1 cellular context compared by ENCODE assay signal in genomic region chr12:92070864-92071445, GRCh38.
A peak's percentile ranks its signal among the peaks of the same experiment; 100 is the strongest.
TF ChIP-seq lines count a peak whose summit lies in the region.

No MANE protein-coding gene starts in this region.

TF ChIP-seq in HepG2, 621 proteins besides CTCF, POLR2A, EP300 and RAD21 (continued from another document and continues in another):
- TF ChIP-seq ZNF296 (CRISPR knock-in tag; conservative IDR thresholded peaks at IDR 0.05): no peak
- peak; percentile 85 for TF ChIP-seq RARA (CRISPR knock-in tag; IDR thresholded peaks at IDR 0.05)
- TF ChIP-seq TFAP4 (IDR thresholded peaks at IDR 0.05; ENCODE audit: borderline replicate concordance, low read depth): peak; percentile 100
- no peak for TF ChIP-seq GTF3A (CRISPR knock-in tag; conservative IDR thresholded peaks at IDR 0.05)
- TF ChIP-seq KLF15 (CRISPR knock-in tag; IDR thresholded peaks at IDR 0.05; ENCODE audit: borderline replicate concordance): no peak
- peak; percentile 54; the same call in 1 of the 2 replicates for TF ChIP-seq ARID4A (CRISPR knock-in tag; IDR thresholded peaks at IDR 0.05; ENCODE audit: borderline replicate concordance)
- 0 out of 2 replicates have a peak, but pooled peaks have one; percentile 39 for TF ChIP-seq ZMYM2 (CRISPR knock-in tag; IDR thresholded peaks at IDR 0.05)
- TF ChIP-seq HOXA9 (CRISPR knock-in tag; IDR thresholded peaks at IDR 0.05; ENCODE audit: borderline replicate concordance): no peak
- no peak for TF ChIP-seq ZFP36L1 (CRISPR knock-in tag; IDR thresholded peaks at IDR 0.05)
- no peak for TF ChIP-seq TP53 (CRISPR knock-in tag; conservative IDR thresholded peaks at IDR 0.05)
- 0 out of 2 replicates have a peak, but pooled peaks have one; percentile 57 for TF ChIP-seq REL (CRISPR knock-in tag; conservative IDR thresholded peaks at IDR 0.05)
- no peak for TF ChIP-seq ZNF24 (IDR thresholded peaks at IDR 0.05)
- TF ChIP-seq JUN (CRISPR knock-in tag; IDR thresholded peaks at IDR 0.05): no peak; the same call in 1 of the 2 replicates
- TF ChIP-seq MTA3 (CRISPR knock-in tag; IDR thresholded peaks at IDR 0.05): no peak
- TF ChIP-seq SATB2 (CRISPR knock-in tag; IDR thresholded peaks at IDR 0.05): peak; percentile 93
- no peak for TF ChIP-seq ZNF251 (CRISPR knock-in tag; IDR thresholded peaks at IDR 0.05)
- 0 out of 2 replicates have a peak, but pooled peaks have one; percentile 37 for TF ChIP-seq ZBTB37 (CRISPR knock-in tag; IDR thresholded peaks at IDR 0.05)
- TF ChIP-seq ZNF557 (CRISPR knock-in tag; IDR thresholded peaks at IDR 0.05): 0 out of 2 replicates have a peak, but pooled peaks have one; percentile 31
- peak; percentile 47; the same call in 1 of the 2 replicates for TF ChIP-seq ZBTB20 (CRISPR knock-in tag; IDR thresholded peaks at IDR 0.05; ENCODE audit: borderline replicate concordance, low read depth)
- 0 out of 2 replicates have a peak, but pooled peaks have one; percentile 64 for TF ChIP-seq ZNF430 (CRISPR knock-in tag; IDR thresholded peaks at IDR 0.05)
- peak; percentile 82 for TF ChIP-seq SIX1 (CRISPR knock-in tag; IDR thresholded peaks at IDR 0.05; ENCODE audit: borderline replicate concordance)
- TF ChIP-seq ZZZ3 (CRISPR knock-in tag; IDR thresholded peaks at IDR 0.05; ENCODE audit: borderline replicate concordance): no peak
- TF ChIP-seq, protein P1, sequence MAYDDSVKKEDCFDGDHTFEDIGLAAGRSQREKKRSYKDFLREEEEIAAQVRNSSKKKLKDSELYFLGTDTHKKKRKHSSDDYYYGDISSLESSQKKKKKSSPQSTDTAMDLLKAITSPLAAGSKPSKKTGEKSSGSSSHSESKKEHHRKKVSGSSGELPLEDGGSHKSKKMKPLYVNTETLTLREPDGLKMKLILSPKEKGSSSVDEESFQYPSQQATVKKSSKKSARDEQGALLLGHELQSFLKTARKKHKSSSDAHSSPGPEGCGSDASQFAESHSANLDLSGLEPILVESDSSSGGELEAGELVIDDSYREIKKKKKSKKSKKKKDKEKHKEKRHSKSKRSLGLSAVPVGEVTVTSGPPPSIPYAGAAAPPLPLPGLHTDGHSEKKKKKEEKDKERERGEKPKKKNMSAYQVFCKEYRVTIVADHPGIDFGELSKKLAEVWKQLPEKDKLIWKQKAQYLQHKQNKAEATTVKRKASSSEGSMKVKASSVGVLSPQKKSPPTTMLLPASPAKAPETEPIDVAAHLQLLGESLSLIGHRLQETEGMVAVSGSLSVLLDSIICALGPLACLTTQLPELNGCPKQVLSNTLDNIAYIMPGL (CRISPR knock-in tag; IDR thresholded peaks at IDR 0.05; ENCODE audit: borderline replicate concordance in 1 of 2, low read depth in 1 of 2): peak in 1 of 2 experiments; percentile 36; a peak in 1 of 4 replicates
- TF ChIP-seq, protein P2, sequence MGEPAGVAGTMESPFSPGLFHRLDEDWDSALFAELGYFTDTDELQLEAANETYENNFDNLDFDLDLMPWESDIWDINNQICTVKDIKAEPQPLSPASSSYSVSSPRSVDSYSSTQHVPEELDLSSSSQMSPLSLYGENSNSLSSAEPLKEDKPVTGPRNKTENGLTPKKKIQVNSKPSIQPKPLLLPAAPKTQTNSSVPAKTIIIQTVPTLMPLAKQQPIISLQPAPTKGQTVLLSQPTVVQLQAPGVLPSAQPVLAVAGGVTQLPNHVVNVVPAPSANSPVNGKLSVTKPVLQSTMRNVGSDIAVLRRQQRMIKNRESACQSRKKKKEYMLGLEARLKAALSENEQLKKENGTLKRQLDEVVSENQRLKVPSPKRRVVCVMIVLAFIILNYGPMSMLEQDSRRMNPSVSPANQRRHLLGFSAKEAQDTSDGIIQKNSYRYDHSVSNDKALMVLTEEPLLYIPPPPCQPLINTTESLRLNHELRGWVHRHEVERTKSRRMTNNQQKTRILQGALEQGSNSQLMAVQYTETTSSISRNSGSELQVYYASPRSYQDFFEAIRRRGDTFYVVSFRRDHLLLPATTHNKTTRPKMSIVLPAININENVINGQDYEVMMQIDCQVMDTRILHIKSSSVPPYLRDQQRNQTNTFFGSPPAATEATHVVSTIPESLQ (CRISPR knock-in tag; conservative IDR thresholded peaks at IDR 0.05): no peak
- peak; percentile 72 for TF ChIP-seq KMT2B (CRISPR knock-in tag; IDR thresholded peaks at IDR 0.05)
- no peak for TF ChIP-seq ZNF564 (CRISPR knock-in tag; IDR thresholded peaks at IDR 0.05)
- peak; percentile 57; the same call in 1 of the 2 replicates for TF ChIP-seq ZNF605 (CRISPR knock-in tag; IDR thresholded peaks at IDR 0.05)
- no peak for TF ChIP-seq ZNF136 (CRISPR knock-in tag; IDR thresholded peaks at IDR 0.05; ENCODE audit: low read depth)
- no peak for TF ChIP-seq HNRNPH1 (optimal IDR thresholded peaks at IDR 0.05; ENCODE audit: low read depth, low read length)
- TF ChIP-seq ZNF10 (CRISPR knock-in tag; IDR thresholded peaks at IDR 0.05; ENCODE audit: borderline replicate concordance, low read depth): no peak
- TF ChIP-seq, protein P3, sequence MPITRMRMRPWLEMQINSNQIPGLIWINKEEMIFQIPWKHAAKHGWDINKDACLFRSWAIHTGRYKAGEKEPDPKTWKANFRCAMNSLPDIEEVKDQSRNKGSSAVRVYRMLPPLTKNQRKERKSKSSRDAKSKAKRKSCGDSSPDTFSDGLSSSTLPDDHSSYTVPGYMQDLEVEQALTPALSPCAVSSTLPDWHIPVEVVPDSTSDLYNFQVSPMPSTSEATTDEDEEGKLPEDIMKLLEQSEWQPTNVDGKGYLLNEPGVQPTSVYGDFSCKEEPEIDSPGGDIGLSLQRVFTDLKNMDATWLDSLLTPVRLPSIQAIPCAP (CRISPR knock-in tag; IDR thresholded peaks at IDR 0.05; ENCODE audit: low read depth): no peak
- no peak for TF ChIP-seq ZNF598 (CRISPR knock-in tag; IDR thresholded peaks at IDR 0.05; ENCODE audit: borderline replicate concordance)
- TF ChIP-seq TRAFD1 (CRISPR knock-in tag; IDR thresholded peaks at IDR 0.05; ENCODE audit: borderline replicate concordance): peak; percentile 85; the same call in 1 of the 2 replicates
- TF ChIP-seq BRF2 (CRISPR knock-in tag; IDR thresholded peaks at IDR 0.05): 0 out of 2 replicates have a peak, but pooled peaks have one; percentile 52
- TF ChIP-seq, protein P4, sequence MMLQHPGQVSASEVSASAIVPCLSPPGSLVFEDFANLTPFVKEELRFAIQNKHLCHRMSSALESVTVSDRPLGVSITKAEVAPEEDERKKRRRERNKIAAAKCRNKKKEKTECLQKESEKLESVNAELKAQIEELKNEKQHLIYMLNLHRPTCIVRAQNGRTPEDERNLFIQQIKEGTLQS (CRISPR knock-in tag; IDR thresholded peaks at IDR 0.05): peak; percentile 60
- TF ChIP-seq, protein P5, sequence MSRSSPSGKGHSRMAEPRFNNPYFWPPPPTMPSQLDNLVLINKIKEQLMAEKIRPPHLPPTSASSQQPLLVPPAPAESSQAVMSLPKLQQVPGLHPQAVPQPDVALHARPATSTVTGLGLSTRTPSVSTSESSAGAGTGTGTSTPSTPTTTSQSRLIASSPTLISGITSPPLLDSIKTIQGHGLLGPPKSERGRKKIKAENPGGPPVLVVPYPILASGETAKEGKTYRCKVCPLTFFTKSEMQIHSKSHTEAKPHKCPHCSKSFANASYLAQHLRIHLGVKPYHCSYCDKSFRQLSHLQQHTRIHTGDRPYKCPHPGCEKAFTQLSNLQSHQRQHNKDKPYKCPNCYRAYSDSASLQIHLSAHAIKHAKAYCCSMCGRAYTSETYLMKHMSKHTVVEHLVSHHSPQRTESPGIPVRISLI (CRISPR knock-in tag; IDR thresholded peaks at IDR 0.05; ENCODE audit: borderline replicate concordance): no peak
- no peak for TF ChIP-seq ZNF354B (CRISPR knock-in tag; IDR thresholded peaks at IDR 0.05)
- TF ChIP-seq ZNF367 (CRISPR knock-in tag; IDR thresholded peaks at IDR 0.05; ENCODE audit: borderline replicate concordance): no peak
- TF ChIP-seq ZNF574 (CRISPR knock-in tag; IDR thresholded peaks at IDR 0.05): peak; percentile 41; the same call in 1 of the 2 replicates
- no peak for TF ChIP-seq ZMAT5 (CRISPR knock-in tag; IDR thresholded peaks at IDR 0.05; ENCODE audit: borderline replicate concordance, low read depth)
- no peak for TF ChIP-seq ZNF282 (IDR thresholded peaks at IDR 0.05; ENCODE audit: partially characterized antibody)
- TF ChIP-seq ZC3H4 (CRISPR knock-in tag; IDR thresholded peaks at IDR 0.05; ENCODE audit: borderline replicate concordance): no peak
- TF ChIP-seq POGZ (CRISPR knock-in tag; IDR thresholded peaks at IDR 0.05): peak; percentile 80
- TF ChIP-seq ZFYVE20 (CRISPR knock-in tag; IDR thresholded peaks at IDR 0.05; ENCODE audit: borderline replicate concordance, low read depth): no peak
